Comparison of ENCODE assay signal across 19 cellular contexts in genomic region chr17:41009936-41010335, GRCh38. TPM values are rescaled to one million over a fixed set of nuclear protein-coding genes. Genes with fewer than 3 reads are reported as not detected.
A peak's percentile ranks its signal among the peaks of the same experiment; 100 is the strongest.
DNase-seq lines count a peak whose midpoint lies in the region; FAIRE-seq and TF ChIP-seq lines count a peak whose summit lies in the region.
"Had no signal": no experiment of that assay in that cellular context is flagged by ENCODE, and none has a peak within 500 bp of the region (broad histone marks: within the 10 kb centered on the region; RNA-seq: fewer than 3 reads in every experiment).

No MANE protein-coding gene starts in this region.

- no peak overlapping the region for H3K4me3 ChIP-seq in Caco-2 (ENCODE audit: low read depth, low read length)
- no peak overlapping the region for H3K4me3 ChIP-seq in PC-9
- no peak overlapping the region for H3K4me3 ChIP-seq in ectodermal cell (ENCODE audit: insufficient read depth, low read depth, low read length)
- H3K4me3 ChIP-seq in neural progenitor cell, result no peak overlapping the region
- H3K4me3 ChIP-seq in SK-N-SH (ENCODE audit: low read depth in 2 of 2, low read length in 1 of 2), result no peak overlapping the region
- no peak overlapping the region for H3K4me3 ChIP-seq in small intestine (ENCODE audit: low read depth in 1 of 2, low read length in 2 of 2)
- H3K4me3 ChIP-seq: BLaER1 had no signal

- peak overlapping the region; percentile 94 for H3K27ac Mint-ChIP-seq in Caco-2 (ENCODE audit: unreplicated experiment)
- H3K27ac Mint-ChIP-seq in neural progenitor cell, result no peak overlapping the region
- H3K27ac Mint-ChIP-seq: CD14-positive monocyte; CD4-positive, alpha-beta memory T cell; HFFc6 had no signal

- H3K4me1 Mint-ChIP-seq in Caco-2 (ENCODE audit: low read depth, unreplicated experiment) (peaks cover 47% of the 10 kb centered on the region), neural progenitor cell (peaks cover 6% of the 10 kb centered on the region)
- H3K4me1 Mint-ChIP-seq: CD14-positive monocyte; CD4-positive, alpha-beta memory T cell had no signal

- H3K9me2 ChIP-seq in PC-9 (ENCODE audit: insufficient read depth) (no peaks in the 10 kb centered on the region), SK-N-SH (no peaks in the 10 kb centered on the region)

- no peaks in the 10 kb centered on the region for H4K20me1 ChIP-seq in PC-9 (ENCODE audit: insufficient read depth)
- H4K20me1 ChIP-seq in neural progenitor cell (ENCODE audit: low read depth), result no peaks in the 10 kb centered on the region
- H4K20me1 ChIP-seq in SK-N-SH (ENCODE audit: insufficient read depth), result no peaks in the 10 kb centered on the region
- H4K20me1 ChIP-seq: BLaER1 had no signal

- DNase-seq in Caco-2 (no peak), PC-9 (no peak), neural progenitor cell (ENCODE audit: low spot score) (no peak), SK-N-SH (no peak), hippocampal formation (lab: John Stamatoyannopoulos, UW) (no peak), small intestine (no peak)
- no peak for DNase-seq in activated CD4-positive, CD25-positive, alpha-beta regulatory T cell (lab: John Stamatoyannopoulos, UW)
- DNase-seq: CD4-positive, alpha-beta memory T cell; GF-D8; GOT3; H7; HFFc6 had no signal

- no peak for TF ChIP-seq EP300 in SK-N-SH (IDR thresholded peaks at IDR 0.05; ENCODE audit: borderline replicate concordance in 1 of 2, low read depth in 1 of 2, low read length in 1 of 2)

- peaks cover 12% of the 10 kb centered on the region; the same call in 1 of the 2 replicates for H3K9me3 ChIP-seq in Caco-2
- no peaks in the 10 kb centered on the region; the same call in 1 of the 2 replicates for H3K9me3 ChIP-seq in PC-9 (ENCODE audit: insufficient read depth, low read depth)
- H3K9me3 ChIP-seq in ectodermal cell (ENCODE audit: control insufficient read depth, low read length), result no peaks in the 10 kb centered on the region
- no peaks in the 10 kb centered on the region for H3K9me3 ChIP-seq in neural progenitor cell (ENCODE audit: low read depth)
- no peaks in the 10 kb centered on the region for H3K9me3 ChIP-seq in SK-N-SH
- H3K9me3 ChIP-seq in small intestine (ENCODE audit: control insufficient read depth, low read depth), result no peaks in the 10 kb centered on the region
- H3K9me3 ChIP-seq: BLaER1 had no signal

- H3K4me3 Mint-ChIP-seq in Caco-2 (ENCODE audit: unreplicated experiment), result no peak overlapping the region
- no peak overlapping the region for H3K4me3 Mint-ChIP-seq in neural progenitor cell
- H3K4me3 Mint-ChIP-seq: CD14-positive monocyte; CD4-positive, alpha-beta memory T cell; HFFc6 had no signal

- no peak for FAIRE-seq in small intestine (lab: Jason Lieb, UNC)

- POLR2A ChIA-PET in Caco-2 (lab: Charles Lee), result interaction anchor here (1.7 kb wide), 1 partner anchor 49 kb away, joined by 10 read pairs; no protein-coding TSS in a partner anchor
- POLR2A ChIA-PET in PC-9 (lab: Charles Lee; ENCODE audit: unreplicated experiment), result interaction anchor here (0.6 to 1.0 kb wide), 4 partner anchors 48 to 484 kb away, joined by 3 to 10 read pairs (median 6); no protein-coding TSS in a partner anchor
- POLR2A ChIA-PET in SK-N-SH (lab: Yijun Ruan, JAX), result no interaction called here

- no peaks in the 10 kb centered on the region for H3K36me3 ChIP-seq in Caco-2 (ENCODE audit: control insufficient read depth, insufficient read depth, low read length)
- no peaks in the 10 kb centered on the region for H3K36me3 ChIP-seq in PC-9 (ENCODE audit: low read depth)
- no peaks in the 10 kb centered on the region for H3K36me3 ChIP-seq in ectodermal cell (ENCODE audit: control insufficient read depth, insufficient read depth, low read length)
- no peaks in the 10 kb centered on the region for H3K36me3 ChIP-seq in neural progenitor cell
- no peaks in the 10 kb centered on the region for H3K36me3 ChIP-seq in SK-N-SH (replicated peaks in 1 of 2; ENCODE audit: control insufficient read depth in 1 of 2, insufficient read depth in 2 of 2, low read length in 1 of 2)
- no peaks in the 10 kb centered on the region for H3K36me3 ChIP-seq in small intestine (ENCODE audit: control insufficient read depth in 2 of 2, insufficient read depth in 2 of 2, low read length in 2 of 2)
- H3K36me3 ChIP-seq: BLaER1 had no signal

- no peak overlapping the region for H2AFZ ChIP-seq in PC-9
- H2AFZ ChIP-seq in neural progenitor cell (replicated peaks), result peak overlapping the region; percentile 8
- H2AFZ ChIP-seq in SK-N-SH (ENCODE audit: low read depth), result no peak overlapping the region

- H3K9me3 Mint-ChIP-seq in Caco-2 (ENCODE audit: unreplicated experiment), result peaks cover 29% of the 10 kb centered on the region
- H3K9me3 Mint-ChIP-seq in neural progenitor cell, result no peaks in the 10 kb centered on the region
- H3K9me3 Mint-ChIP-seq: CD4-positive, alpha-beta memory T cell; HFFc6 had no signal

- BruUV-seq in Caco-2 (replicated peaks; lab: Mats Ljungman, UMichigan) (TSS peak; percentile 70), PC-9 (replicated peaks; lab: Mats Ljungman, UMichigan) (no TSS peak)

- H3K27me3 ChIP-seq in Caco-2 (replicated peaks; ENCODE audit: control insufficient read depth, insufficient read depth, low read length), result no peaks in the 10 kb centered on the region
- no peaks in the 10 kb centered on the region for H3K27me3 ChIP-seq in PC-9 (ENCODE audit: insufficient read depth, low read depth)
- no peaks in the 10 kb centered on the region for H3K27me3 ChIP-seq in ectodermal cell (ENCODE audit: control insufficient read depth, insufficient read depth, low read length, poor library complexity, severe bottlenecking)
- no peaks in the 10 kb centered on the region for H3K27me3 ChIP-seq in neural progenitor cell
- peaks cover 31% of the 10 kb centered on the region; the same call in 1 of the 2 replicates for H3K27me3 ChIP-seq in SK-N-SH (ENCODE audit: insufficient read depth)
- no peaks in the 10 kb centered on the region for H3K27me3 ChIP-seq in small intestine (ENCODE audit: control insufficient read depth in 2 of 2, insufficient read depth in 2 of 2, low read length in 2 of 2)
- H3K27me3 ChIP-seq: BLaER1 had no signal

- H3K4me2 ChIP-seq in PC-9, result peak overlapping the region; percentile 34
- no peak overlapping the region for H3K4me2 ChIP-seq in neural progenitor cell
- H3K4me2 ChIP-seq in SK-N-SH, result no peak overlapping the region
- H3K4me2 ChIP-seq: BLaER1 had no signal

- H3K79me2 ChIP-seq in PC-9 (ENCODE audit: low read depth) (no peaks in the 10 kb centered on the region), neural progenitor cell (ENCODE audit: low read depth) (no peaks in the 10 kb centered on the region), SK-N-SH (ENCODE audit: insufficient read depth) (no peaks in the 10 kb centered on the region)

- H3F3A ChIP-seq in PC-9 (ENCODE audit: insufficient read depth, low read depth) (peaks cover 44% of the 10 kb centered on the region), neural progenitor cell (ENCODE audit: low read depth) (no peaks in the 10 kb centered on the region), SK-N-SH (replicated peaks; ENCODE audit: insufficient read depth) (no peaks in the 10 kb centered on the region)

- 100% methylated on average over 1 of the region's 1 CpG; no CpG with 5 or more reads in 1 of the 2 experiments for WGBS in ectodermal cell, 2 experiments
- WGBS in SK-N-SH (ENCODE audit: low lambda C conversion rate), result 6% methylated on average over 1 of the region's 1 CpG
- WGBS in small intestine, 3 donors, result 88 to 93% (median 92%) methylated on average over 1 of the region's 1 CpG

- H3K9ac ChIP-seq in neural progenitor cell (no peak overlapping the region), SK-N-SH (no peak overlapping the region)
- H3K9ac ChIP-seq: BLaER1 had no signal

- intact Hi-C loops in Caco-2 (cut with micrococcal nuclease; ENCODE audit: unreplicated experiment), result loop anchor here (1.0 kb wide), 6 partner anchors 38 to 172 kb away; no protein-coding TSS in a partner anchor
- intact Hi-C loops in PC-9 (cut with micrococcal nuclease; ENCODE audit: unreplicated experiment), result no loop called here

- TF ChIP-seq RAD21 in SK-N-SH (IDR thresholded peaks at IDR 0.05; ENCODE audit: low read length), result no peak

- H3K27me3 Mint-ChIP-seq in Caco-2 (ENCODE audit: insufficient read depth, unreplicated experiment) (no peaks in the 10 kb centered on the region), neural progenitor cell (ENCODE audit: insufficient read depth, low read depth) (no peaks in the 10 kb centered on the region)

- CTCF ChIA-PET in Caco-2 (lab: Charles Lee), result no interaction called here
- CTCF ChIA-PET in PC-9 (lab: Charles Lee), result no interaction called here
- CTCF ChIA-PET in SK-N-SH (lab: Yijun Ruan, JAX), result interaction anchor here (0.6 kb wide), 1 partner anchor 73 kb away, joined by 3 read pairs; no protein-coding TSS in a partner anchor

- peaks cover 20% of the 10 kb centered on the region for H3K36me3 Mint-ChIP-seq in Caco-2 (ENCODE audit: insufficient read depth, unreplicated experiment)
- no peaks in the 10 kb centered on the region for H3K36me3 Mint-ChIP-seq in neural progenitor cell
- H3K36me3 Mint-ChIP-seq: CD14-positive monocyte; CD4-positive, alpha-beta memory T cell had no signal

- peaks cover 50% of the 10 kb centered on the region for H3K4me1 ChIP-seq in Caco-2
- peaks cover 63% of the 10 kb centered on the region for H3K4me1 ChIP-seq in PC-9 (replicated peaks; ENCODE audit: insufficient read depth)
- peaks cover 6% of the 10 kb centered on the region for H3K4me1 ChIP-seq in ectodermal cell (ENCODE audit: control insufficient read depth, insufficient read depth, low read length)
- H3K4me1 ChIP-seq in neural progenitor cell, result peaks cover 18% of the 10 kb centered on the region
- no peaks in the 10 kb centered on the region for H3K4me1 ChIP-seq in SK-N-SH (ENCODE audit: control insufficient read depth in 1 of 2, insufficient read depth in 2 of 2, low read depth in 1 of 2, low read length in 1 of 2)
- H3K4me1 ChIP-seq in small intestine (ENCODE audit: control insufficient read depth in 2 of 2, insufficient read depth in 1 of 2, low read depth in 1 of 2, low read length in 1 of 2), result no peaks in the 10 kb centered on the region
- H3K4me1 ChIP-seq: BLaER1 had no signal

- TF ChIP-seq CTCF in Caco-2 (IDR thresholded peaks at IDR 0.05; ENCODE audit: insufficient read depth in 1 of 2, low read depth in 1 of 2, low read length in 1 of 2, severe bottlenecking in 1 of 2, unreplicated experiment in 1 of 2) (no peak), PC-9 (conservative IDR thresholded peaks at IDR 0.05) (no peak), neural progenitor cell (IDR thresholded peaks at IDR 0.05) (no peak), SK-N-SH (IDR thresholded peaks at IDR 0.05) (no peak)

- peak overlapping the region; percentile 59 for H3K27ac ChIP-seq in PC-9
- peak overlapping the region; percentile 28 for H3K27ac ChIP-seq in ectodermal cell (ENCODE audit: insufficient read depth, low read depth, low read length, poor library complexity, severe bottlenecking)
- no peak overlapping the region for H3K27ac ChIP-seq in neural progenitor cell
- H3K27ac ChIP-seq in SK-N-SH (ENCODE audit: low read depth in 2 of 2, low read length in 1 of 2), result no peak overlapping the region
- H3K27ac ChIP-seq in small intestine (ENCODE audit: low read depth in 1 of 2, low read length in 1 of 2), result no peak overlapping the region
- H3K27ac ChIP-seq: BLaER1 had no signal

RNA-seq across cellular contexts. Expression of gene KRTAP3-1, which starts 1.0 kb away (rescaled TPM):
- total RNA-seq in Caco-2 (2022) (7.4 and 7.9 TPM in 2 replicates), PC-9 (2021) (not detected in 2 replicates), neural progenitor cell (ENCODE audit: low replicate concordance) (not detected in 2 replicates)
- not detected for polyA plus RNA-seq in ectodermal cell (2013, experiment 1 of 4)
- polyA plus RNA-seq in ectodermal cell (2013, experiment 2 of 4), result not detected
- polyA plus RNA-seq in ectodermal cell (2013, experiment 3 of 4), result not detected
- polyA plus RNA-seq in ectodermal cell (2013, experiment 4 of 4), result not detected
- polyA plus RNA-seq in SK-N-SH (2012; rRNA removed) (not detected in 2 replicates), small intestine (not detected)
- not detected in 2 replicates for polyA plus RNA-seq in SK-N-SH (2012; cell fraction: cytosol; rRNA removed)
- polyA plus RNA-seq in SK-N-SH (2012; cell fraction: nucleus; rRNA removed), result not detected in 2 replicates
- total RNA-seq: A673; Calu3; CD4-positive, alpha-beta memory T cell; H7; HT-29 had no signal
- polyA plus RNA-seq: AG04450; CD14-positive monocyte; CD4-positive, alpha-beta memory T cell had no signal

RNA-seq across cellular contexts. Expression of gene KRTAP3-2, which starts 10.2 kb away (rescaled TPM):
- total RNA-seq in Caco-2 (2022) (not detected in 2 replicates), PC-9 (2021) (not detected in 2 replicates), neural progenitor cell (ENCODE audit: low replicate concordance) (not detected in 2 replicates)
- polyA plus RNA-seq in ectodermal cell (2013, experiment 1 of 4), result not detected
- polyA plus RNA-seq in ectodermal cell (2013, experiment 2 of 4), result not detected
- polyA plus RNA-seq in ectodermal cell (2013, experiment 3 of 4), result not detected
- not detected for polyA plus RNA-seq in ectodermal cell (2013, experiment 4 of 4)
- polyA plus RNA-seq in SK-N-SH (2012; rRNA removed) (not detected in 2 replicates), small intestine (not detected)
- polyA plus RNA-seq in SK-N-SH (2012; cell fraction: cytosol; rRNA removed), result not detected in 2 replicates
- polyA plus RNA-seq in SK-N-SH (2012; cell fraction: nucleus; rRNA removed), result not detected in 2 replicates
- total RNA-seq: A673; Calu3; CD4-positive, alpha-beta memory T cell; H7; HFFc6; HT-29 had no signal
- polyA plus RNA-seq: AG04450; CD14-positive monocyte; CD4-positive, alpha-beta memory T cell had no signal

RNA-seq across cellular contexts. Expression of gene KRTAP3-3, which starts 16.0 kb away (rescaled TPM):
- total RNA-seq in Caco-2 (2022) (not detected in 2 replicates), PC-9 (2021) (not detected in 2 replicates), neural progenitor cell (ENCODE audit: low replicate concordance) (not detected in 2 replicates)
- polyA plus RNA-seq in ectodermal cell (2013, experiment 1 of 4), result not detected
- not detected for polyA plus RNA-seq in ectodermal cell (2013, experiment 2 of 4)
- polyA plus RNA-seq in ectodermal cell (2013, experiment 3 of 4), result not detected
- not detected for polyA plus RNA-seq in ectodermal cell (2013, experiment 4 of 4)
- polyA plus RNA-seq in SK-N-SH (2012; rRNA removed) (not detected in 2 replicates), small intestine (not detected)
- not detected in 2 replicates for polyA plus RNA-seq in SK-N-SH (2012; cell fraction: cytosol; rRNA removed)
- polyA plus RNA-seq in SK-N-SH (2012; cell fraction: nucleus; rRNA removed), result not detected in 2 replicates
- total RNA-seq: A673; Calu3; CD4-positive, alpha-beta memory T cell; H7; HFFc6; HT-29 had no signal
- polyA plus RNA-seq: AG04450; CD14-positive monocyte; CD4-positive, alpha-beta memory T cell had no signal

RNA-seq across cellular contexts. Expression of gene KRTAP1-5, which starts 17.1 kb away (rescaled TPM):
- total RNA-seq in Caco-2 (2022), result not detected in 2 replicates
- total RNA-seq in PC-9 (2021), result not detected in 2 replicates
- polyA plus RNA-seq in ectodermal cell (2013, experiment 1 of 4), result not detected
- not detected for polyA plus RNA-seq in ectodermal cell (2013, experiment 2 of 4)
- not detected for polyA plus RNA-seq in ectodermal cell (2013, experiment 3 of 4)
- polyA plus RNA-seq in ectodermal cell (2013, experiment 4 of 4), result not detected
- total RNA-seq in neural progenitor cell (ENCODE audit: low replicate concordance), result not detected in 2 replicates
- not detected in 2 replicates for polyA plus RNA-seq in SK-N-SH (2012; rRNA removed)
- polyA plus RNA-seq in SK-N-SH (2012; cell fraction: cytosol; rRNA removed), result not detected in 2 replicates
- polyA plus RNA-seq in SK-N-SH (2012; cell fraction: nucleus; rRNA removed), result not detected in 2 replicates
- polyA plus RNA-seq in small intestine, result under 1 TPM in 1 of 3 donors, not detected in 2; 0.04 TPM
- total RNA-seq: A673; Calu3; CD4-positive, alpha-beta memory T cell; H7; HT-29 had no signal
- polyA plus RNA-seq: CD14-positive monocyte; CD4-positive, alpha-beta memory T cell had no signal

RNA-seq across cellular contexts. Expression of gene KRTAP1-4, which starts 20.1 kb away (rescaled TPM):
- total RNA-seq in Caco-2 (2022), result not detected in 2 replicates
- total RNA-seq in PC-9 (2021), result not detected in 2 replicates
- polyA plus RNA-seq in ectodermal cell (2013, experiment 1 of 4), result not detected
- not detected for polyA plus RNA-seq in ectodermal cell (2013, experiment 2 of 4)
- polyA plus RNA-seq in ectodermal cell (2013, experiment 3 of 4), result not detected
- polyA plus RNA-seq in ectodermal cell (2013, experiment 4 of 4), result not detected
- total RNA-seq in neural progenitor cell (ENCODE audit: low replicate concordance), result not detected in 2 replicates
- polyA plus RNA-seq in SK-N-SH (2012; rRNA removed), result not detected in 2 replicates
- polyA plus RNA-seq in SK-N-SH (2012; cell fraction: cytosol; rRNA removed), result not detected in 2 replicates
- not detected in 2 replicates for polyA plus RNA-seq in SK-N-SH (2012; cell fraction: nucleus; rRNA removed)
- polyA plus RNA-seq in small intestine, result not detected
- total RNA-seq: A673; Calu3; CD4-positive, alpha-beta memory T cell; H7; HFFc6; HT-29 had no signal
- polyA plus RNA-seq: AG04450; CD14-positive monocyte; CD4-positive, alpha-beta memory T cell had no signal

Comparison
In these comparisons a context has a peak if more than half of its experiments do, and no peak if none do; other contexts are left out.
1. H3K27ac ChIP-seq: peak in PC-9 (single experiment) and ectodermal cell (single experiment); none in neural progenitor cell (single experiment), SK-N-SH (0 of 2) and small intestine (0 of 2).